12 cellular contexts compared by ENCODE assay signal in genomic region chr6:110688661-110689268, GRCh38.
DNase-seq lines count a peak whose midpoint lies in the region; ATAC-seq and TF ChIP-seq lines count a peak whose summit lies in the region.
"Had no signal": no experiment of that assay in that cellular context is flagged by ENCODE, and none has a peak within 500 bp of the region (broad histone marks: within the 10 kb centered on the region; RNA-seq: fewer than 3 reads in every experiment).

No MANE protein-coding gene starts in this region.

- no peak overlapping the region for H3K4me3 ChIP-seq in BE2C (ENCODE audit: low read depth, low read length)
- H3K4me3 ChIP-seq: neural progenitor cell had no signal

- no peak overlapping the region for H2BK120ac ChIP-seq in H9 (ENCODE audit: low read depth, low read length, poor library complexity, severe bottlenecking)

- no peak overlapping the region for H3K4me3 Mint-ChIP-seq in H9
- H3K4me3 Mint-ChIP-seq in activated naive CD8-positive, alpha-beta T cell treated with anti-CD3 and anti-CD28 coated beads, Interleukin-2, amount 10 ng/mL, durations not matched to agents 7 days and 5 days: no peak overlapping the region
- peak overlapping the region in 4 of 10 donors; percentile 19 to 41 (median 29) for H3K4me3 Mint-ChIP-seq in naive thymus-derived CD8-positive, alpha-beta T cell
- H3K4me3 Mint-ChIP-seq: central memory CD8-positive, alpha-beta T cell; neural progenitor cell had no signal

- H2BK20ac ChIP-seq in H9 (ENCODE audit: low read depth, low read length, poor library complexity, severe bottlenecking): no peak overlapping the region

- H2AFZ ChIP-seq in H9 (ENCODE audit: low read length): no peak overlapping the region
- H2AFZ ChIP-seq: neural progenitor cell had no signal

- H3K4me2 ChIP-seq in H9 (ENCODE audit: insufficient read depth, insufficient read length, low read length): no peak overlapping the region
- H3K4me2 ChIP-seq: neural progenitor cell had no signal

- H4K91ac ChIP-seq in H9 (ENCODE audit: insufficient read length, low read depth, low read length): no peak overlapping the region

- H3K4ac ChIP-seq in H9 (ENCODE audit: low read depth, low read length): no peak overlapping the region

- POLR2A ChIA-PET in activated naive CD8-positive, alpha-beta T cell treated with anti-CD3 and anti-CD28 coated beads, Interleukin-2, amount 10 ng/mL, durations not matched to agents 7 days and 5 days (lab: Charles Lee): interaction anchor here (0.6 to 4.2 kb wide), 3 partner anchors 126 to 209 kb away, joined by 3 to 22 read pairs (median 7); partner anchors contain the start of genes AMD1 and CDK19
- POLR2A ChIA-PET in naive thymus-derived CD8-positive, alpha-beta T cell (lab: Charles Lee): interaction anchor here (1.0 to 2.9 kb wide), 2 partner anchors 186 to 270 kb away, joined by 3 to 17 read pairs; partner anchors contain the start of genes AMD1 and GTF3C6

- no peak overlapping the region for H3K27ac ChIP-seq in H9 (ENCODE audit: insufficient read length, low read depth, low read length)
- H3K27ac ChIP-seq: neural progenitor cell, WERI-Rb-1 had no signal

- H3K18ac ChIP-seq in H9 (ENCODE audit: insufficient read length, low read depth, low read length): no peak overlapping the region

- H3K9me3 ChIP-seq in BE2C (no peaks in the 10 kb centered on the region), H9 (ENCODE audit: control insufficient read depth, low read depth, low read length) (no peaks in the 10 kb centered on the region)

- peak; percentile 50 for ATAC-seq in activated naive CD8-positive, alpha-beta T cell treated with anti-CD3 and anti-CD28 coated beads, Interleukin-2, amount 10 ng/mL, durations not matched to agents 7 days and 5 days (ENCODE audit: low read depth)
- ATAC-seq in naive thymus-derived CD8-positive, alpha-beta T cell: peak; percentile 52 to 53
- ATAC-seq in GM21825 (IDR thresholded peaks at IDR 0.05; ENCODE audit: unreplicated experiment) (no peak), GM21723 (IDR thresholded peaks at IDR 0.05; ENCODE audit: unreplicated experiment) (no peak)

- no peak overlapping the region for H3K9ac ChIP-seq in H9 (ENCODE audit: extremely low read depth, insufficient read length, low read length)
- H3K9ac ChIP-seq: neural progenitor cell had no signal

- H2BK5ac ChIP-seq in H9 (ENCODE audit: insufficient read length, low read length): no peak overlapping the region

- H3K36me3 Mint-ChIP-seq in H9 (ENCODE audit: insufficient read depth in 1 of 3, low read depth in 3 of 3): 0 out of 7 replicates have a peak, but pooled peaks cover 0 to 4% (median 0%) of the 10 kb centered on the region in 3 experiments
- H3K36me3 Mint-ChIP-seq in activated naive CD8-positive, alpha-beta T cell treated with anti-CD3 and anti-CD28 coated beads, Interleukin-2, amount 10 ng/mL, durations not matched to agents 7 days and 5 days: peaks cover 8% of the 10 kb centered on the region
- peaks cover 0 to 15% (median 5%) of the 10 kb centered on the region in 3 donors for H3K36me3 Mint-ChIP-seq in naive thymus-derived CD8-positive, alpha-beta T cell

- H3K56ac ChIP-seq in H9 (ENCODE audit: insufficient read length, low read depth, low read length): no peak overlapping the region

- no peaks in the 10 kb centered on the region for H3K9me3 Mint-ChIP-seq in H9
- no peaks in the 10 kb centered on the region for H3K9me3 Mint-ChIP-seq in activated naive CD8-positive, alpha-beta T cell treated with anti-CD3 and anti-CD28 coated beads, Interleukin-2, amount 10 ng/mL, durations not matched to agents 7 days and 5 days
- no peaks in the 10 kb centered on the region for H3K9me3 Mint-ChIP-seq in naive thymus-derived CD8-positive, alpha-beta T cell
- H3K9me3 Mint-ChIP-seq: central memory CD8-positive, alpha-beta T cell; neural progenitor cell had no signal

- H4K8ac ChIP-seq in H9 (replicated peaks; ENCODE audit: insufficient read length, low read depth, low read length): no peak overlapping the region

- peaks cover 22 to 31% of the 10 kb centered on the region in 2 experiments for H3K4me1 Mint-ChIP-seq in H9
- H3K4me1 Mint-ChIP-seq in activated naive CD8-positive, alpha-beta T cell treated with anti-CD3 and anti-CD28 coated beads, Interleukin-2, amount 10 ng/mL, durations not matched to agents 7 days and 5 days: peaks cover 24% of the 10 kb centered on the region
- H3K4me1 Mint-ChIP-seq in naive thymus-derived CD8-positive, alpha-beta T cell: peaks cover 13 to 44% (median 29%) of the 10 kb centered on the region in 4 donors

- H3K27ac Mint-ChIP-seq in H9: peak overlapping the region; percentile 49 to 83 (median 81); a peak in 3 of 7 replicates
- peak overlapping the region; percentile 61 for H3K27ac Mint-ChIP-seq in activated naive CD8-positive, alpha-beta T cell treated with anti-CD3 and anti-CD28 coated beads, Interleukin-2, amount 10 ng/mL, durations not matched to agents 7 days and 5 days
- peak overlapping the region; percentile 24 to 90 (median 70) for H3K27ac Mint-ChIP-seq in naive thymus-derived CD8-positive, alpha-beta T cell
- H3K27ac Mint-ChIP-seq: neural progenitor cell had no signal

- no peak overlapping the region for H3K14ac ChIP-seq in H9 (ENCODE audit: insufficient read depth, low read length)

- H3K36me3 ChIP-seq in BE2C: no peaks in the 10 kb centered on the region
- H3K36me3 ChIP-seq: neural progenitor cell, WERI-Rb-1 had no signal

- TF ChIP-seq CTCF in BE2C (IDR thresholded peaks at IDR 0.05; ENCODE audit: low read depth, low read length) (no peak), H9 (conservative IDR thresholded peaks at IDR 0.05) (no peak)

- no CpG with 5 or more reads among the region's 6 CpGs for WGBS in H9 (ENCODE audit: extremely low coverage, insufficient read length, low lambda C conversion rate)

- H3K79me2 ChIP-seq in H9 (ENCODE audit: insufficient read depth, low read length): no peaks in the 10 kb centered on the region; the same call in 1 of the 2 replicates

- H3T11ph ChIP-seq in H9 (ENCODE audit: low read length): no peak overlapping the region

- no peaks in the 10 kb centered on the region for H4K20me1 ChIP-seq in H9 (ENCODE audit: control insufficient read depth, insufficient read depth, insufficient read length)

- H2BK12ac ChIP-seq in H9 (ENCODE audit: insufficient read length, low read depth, low read length): no peak overlapping the region

- no peaks in the 10 kb centered on the region for H3K23me2 ChIP-seq in H9 (ENCODE audit: insufficient read length, low read depth, low read length, poor library complexity, severe bottlenecking)

- no peak overlapping the region for H2AK5ac ChIP-seq in H9 (ENCODE audit: insufficient read length, low read length)

- no peak overlapping the region for H3K23ac ChIP-seq in H9 (ENCODE audit: insufficient read length, low read depth, low read length)

- H3K79me1 ChIP-seq in H9 (ENCODE audit: insufficient read depth, low read depth, low read length, poor library complexity, severe bottlenecking): no peaks in the 10 kb centered on the region

- no peak overlapping the region for H4K5ac ChIP-seq in H9 (ENCODE audit: insufficient read length, low read depth, low read length)

- H3K4me1 ChIP-seq in BE2C: no peaks in the 10 kb centered on the region
- no peaks in the 10 kb centered on the region for H3K4me1 ChIP-seq in H9 (ENCODE audit: insufficient read depth, low read length)

- DNase-seq in BE2C (peak; percentile 13), H9 (no peak), midbrain (lab: John Stamatoyannopoulos, UW) (no peak), NCI-H1417 (lab: John Stamatoyannopoulos, UW) (no peak)
- peak; percentile 32 for DNase-seq in activated naive CD8-positive, alpha-beta T cell treated with anti-CD3 and anti-CD28 coated beads, Interleukin-2, amount 10 ng/mL, durations not matched to agents 7 days and 5 days
- peak in 1 of 10 donors; percentile 3 for DNase-seq in naive thymus-derived CD8-positive, alpha-beta T cell
- DNase-seq: stimulated activated CD4-positive, alpha-beta T cell treated with anti-CD3 and anti-CD28 coated beads, Interleukin-12 subunit alpha, Interleukin-12 subunit beta, amount 100 ng/mL, for 4 hours; WERI-Rb-1 had no signal

- H3K27me3 ChIP-seq in BE2C (no peaks in the 10 kb centered on the region), H9 (ENCODE audit: insufficient read depth, low read length) (no peaks in the 10 kb centered on the region)
- H3K27me3 ChIP-seq: neural progenitor cell had no signal

- H2BK15ac ChIP-seq in H9 (ENCODE audit: low read depth, low read length): no peak overlapping the region

- no peaks in the 10 kb centered on the region for H3K27me3 Mint-ChIP-seq in H9 (ENCODE audit: low read depth)
- no peaks in the 10 kb centered on the region for H3K27me3 Mint-ChIP-seq in activated naive CD8-positive, alpha-beta T cell treated with anti-CD3 and anti-CD28 coated beads, Interleukin-2, amount 10 ng/mL, durations not matched to agents 7 days and 5 days
- no peaks in the 10 kb centered on the region for H3K27me3 Mint-ChIP-seq in naive thymus-derived CD8-positive, alpha-beta T cell
- H3K27me3 Mint-ChIP-seq: central memory CD8-positive, alpha-beta T cell had no signal

Comparison
In these comparisons a context has a peak if more than half of its experiments do, and no peak if none do; other contexts are left out.
1. DNase-seq: peak in BE2C (single experiment) and activated naive CD8-positive, alpha-beta T cell treated with anti-CD3 and anti-CD28 coated beads, Interleukin-2, amount 10 ng/mL, durations not matched to agents 7 days and 5 days (single experiment); none in H9 (single experiment), midbrain (single experiment) and NCI-H1417 (0 of 3).
2. ATAC-seq: peak in activated naive CD8-positive, alpha-beta T cell treated with anti-CD3 and anti-CD28 coated beads, Interleukin-2, amount 10 ng/mL, durations not matched to agents 7 days and 5 days (single experiment) and naive thymus-derived CD8-positive, alpha-beta T cell (2 of 2); none in GM21825 (single experiment) and GM21723 (single experiment).
3. Peak in every context shown above with its lines, with median percentiles within 50 percentile points of each other: H3K27ac Mint-ChIP-seq.